In genomic region chr15:90099072-90099867, GRCh38 we compare ENCODE assay signal across 8 cellular contexts. TPM values are rescaled to one million over a fixed set of nuclear protein-coding genes. Genes with fewer than 3 reads are reported as not detected.
DNase-seq lines count a peak whose midpoint lies in the region; ATAC-seq and TF ChIP-seq lines count a peak whose summit lies in the region.

No MANE protein-coding gene starts in this region.

- H3K27ac ChIP-seq in Panc1 (ENCODE audit: low read length) (peak overlapping the region; percentile 87), cingulate gyrus (ENCODE audit: low read depth, low read length) (peak overlapping the region; percentile 97), prostate gland (peak overlapping the region; percentile 92 to 99)

- H3K36me3 ChIP-seq in Panc1 (ENCODE audit: control insufficient read depth, insufficient read depth, low read length) (no peaks in the 10 kb centered on the region), prostate gland (no peaks in the 10 kb centered on the region)

- no TSS peak for BruUV-seq in Panc1 (replicated peaks; lab: Mats Ljungman, UMichigan)

- POLR2A ChIA-PET in Panc1 (lab: Charles Lee) = interaction anchor here (0.5 kb wide), 1 partner anchor 11 kb away, joined by 13 read pairs; no protein-coding TSS in a partner anchor

- TF ChIP-seq POLR2A in prostate gland (IDR thresholded peaks at IDR 0.05) = no peak

- peaks cover 64% of the 10 kb centered on the region for H3K4me1 ChIP-seq in Panc1 (ENCODE audit: control insufficient read depth, insufficient read depth, low read length)
- H3K4me1 ChIP-seq in prostate gland (replicated peaks) = peaks cover 26% of the 10 kb centered on the region

- CTCF ChIA-PET in Panc1 (lab: Charles Lee) = interaction anchor here (0.5 kb wide), 1 partner anchor 45 kb away, joined by 6 read pairs; no protein-coding TSS in a partner anchor

- TF ChIP-seq CTCF in GM12864 (IDR thresholded peaks at IDR 0.05; ENCODE audit: low read depth, low read length, missing control alignments) = no peak
- TF ChIP-seq CTCF in Panc1 (IDR thresholded peaks at IDR 0.05) = no peak
- TF ChIP-seq CTCF in prostate gland (IDR thresholded peaks at IDR 0.05) = no peak

- no peak for ATAC-seq in Panc1
- no peak for ATAC-seq in GM19455 (IDR thresholded peaks at IDR 0.05; ENCODE audit: unreplicated experiment)

- intact Hi-C loops in Panc1 (cut with micrococcal nuclease; ENCODE audit: unreplicated experiment) (no loop called here), prostate gland (cut with DNase I) (no loop called here)

- H3K9me3 ChIP-seq in Panc1 (ENCODE audit: control insufficient read depth, insufficient read depth, low read depth, low read length) (no peaks in the 10 kb centered on the region), prostate gland (no peaks in the 10 kb centered on the region)

- WGBS in prostate gland = 84% methylated on average over 10 of the region's 10 CpGs

- H3K4me3 ChIP-seq in GM12864 (ENCODE audit: low read depth, low read length) (peak overlapping the region; percentile 84), Panc1 (ENCODE audit: low read depth in 2 of 2, low read length in 2 of 2) (no peak overlapping the region), prostate gland (no peak overlapping the region)

- in situ Hi-C loops in Panc1 (cut with HindIII; ENCODE audit: low pct_unique_long_range_greater_than_20kb, low sequenced_read_pairs) = no loop called here

- H3K27me3 ChIP-seq in Panc1 (ENCODE audit: control insufficient read depth, insufficient read depth, low read length) (no peaks in the 10 kb centered on the region), prostate gland (replicated peaks; ENCODE audit: insufficient read depth) (no peaks in the 10 kb centered on the region)

- DNase-seq in GM12864 (ENCODE audit: low read depth) = no peak
- no peak for DNase-seq in Panc1 (ENCODE audit: low read depth, low spot score)
- no peak for DNase-seq in prostate gland (ENCODE audit: low spot score)
- DNase-seq in RKO (ENCODE audit: low spot score) = no peak
- no peak for DNase-seq in HUDEP-2 (lab: John Stamatoyannopoulos, UW; ENCODE audit: unreplicated experiment in 76 of 76)
- no peak for DNase-seq in HuH-7 (ENCODE audit: low spot score)

RNA-seq across cellular contexts. Expression of gene IDH2, which starts 3.0 kb away (rescaled TPM):
- total RNA-seq in Panc1 (2021; ENCODE audit: unreplicated experiment) = 197 TPM
- polyA plus RNA-seq in Panc1 (2012; ENCODE audit: insufficient read length) = 331 TPM
- 100 to 1,000 TPM in 1 of 2 donors, 10 to 100 TPM in 1; 98.1 to 190 TPM for total RNA-seq in prostate gland
